Comparison of ENCODE assay signal across 16 cellular contexts in the genomic region with DNA sequence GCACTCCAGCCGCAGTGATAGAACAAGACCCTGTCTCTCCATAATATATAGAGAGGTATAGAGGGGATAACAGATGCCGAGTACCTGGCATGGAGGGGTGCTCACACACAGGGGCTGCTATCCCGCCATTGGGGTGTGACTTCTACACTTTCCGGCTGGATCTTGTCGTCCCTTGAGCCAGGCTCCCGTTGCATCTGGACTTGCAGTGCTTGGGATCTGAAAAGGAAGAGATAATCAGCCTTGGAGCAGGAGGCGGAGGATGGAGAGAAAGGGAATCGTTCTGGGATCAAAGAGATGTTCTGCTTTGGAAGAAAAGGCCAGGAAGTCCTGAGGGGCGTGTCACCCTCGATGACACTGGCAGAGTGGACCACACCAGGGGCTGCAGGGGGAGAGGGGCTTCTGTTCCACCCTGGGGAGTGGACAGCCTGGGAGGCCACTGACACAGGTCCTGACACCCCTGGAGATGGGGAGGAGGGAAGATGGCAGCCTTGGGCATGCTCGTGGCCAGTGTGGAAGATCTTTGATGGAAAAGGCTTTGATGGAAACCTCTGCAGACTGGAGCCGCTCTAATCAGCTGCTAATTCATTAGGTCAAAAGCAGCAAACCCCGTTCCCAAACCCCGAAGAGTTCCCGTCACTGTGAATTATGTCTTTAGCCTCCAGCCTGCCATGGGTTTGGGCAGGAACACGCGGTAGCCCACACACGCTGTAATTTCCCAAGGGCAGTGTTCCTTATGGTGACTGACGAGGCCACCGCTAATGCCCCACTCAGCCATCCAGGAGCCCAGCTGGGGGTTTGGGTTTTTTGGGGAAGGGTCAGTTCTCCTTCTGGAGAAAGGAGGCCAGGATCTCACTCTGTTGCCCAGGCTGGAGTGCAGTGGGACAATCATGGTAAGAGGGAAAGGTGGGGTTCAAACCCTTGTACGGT.
DNase-seq lines count a peak whose midpoint lies in the region; ATAC-seq and TF ChIP-seq lines count a peak whose summit lies in the region.
"Had no signal": no experiment of that assay in that cellular context is flagged by ENCODE, and none has a peak within 500 bp of the region (broad histone marks: within the 10 kb centered on the region; RNA-seq: fewer than 3 reads in every experiment).

No MANE protein-coding gene starts in this region.

- H3K4me1 ChIP-seq in RWPE2 (ENCODE audit: insufficient read depth, poor library complexity, severe bottlenecking): peaks cover 10% of the 10 kb centered on the region
- H3K4me1 ChIP-seq: parathyroid adenoma had no signal

- peak overlapping the region; percentile 70 for H3K27ac Mint-ChIP-seq in T-helper 2 cell treated with Interferon-gamma antibody and Interleukin-4, amounts not matched to agents 5 μg/mL and 100 μg/mL, for 36 hours
- peak overlapping the region; percentile 96 for H3K27ac Mint-ChIP-seq in central memory CD8-positive, alpha-beta T cell (ENCODE audit: low read depth)

- H3K4me3 Mint-ChIP-seq in T-helper 2 cell treated with Interferon-gamma antibody and Interleukin-4, amounts not matched to agents 5 μg/mL and 100 μg/mL, for 36 hours: no peak overlapping the region
- no peak overlapping the region for H3K4me3 Mint-ChIP-seq in central memory CD8-positive, alpha-beta T cell

- no peaks in the 10 kb centered on the region for H3K9me3 ChIP-seq in RWPE2 (ENCODE audit: severe bottlenecking)

- no peaks in the 10 kb centered on the region for H3K27me3 Mint-ChIP-seq in T-helper 2 cell treated with Interferon-gamma antibody and Interleukin-4, amounts not matched to agents 5 μg/mL and 100 μg/mL, for 36 hours (ENCODE audit: low read depth)
- no peaks in the 10 kb centered on the region for H3K27me3 Mint-ChIP-seq in central memory CD8-positive, alpha-beta T cell

- no peak for DNase-seq in T-helper 2 cell treated with Interferon-gamma antibody and Interleukin-4, amounts not matched to agents 5 μg/mL and 100 μg/mL, for 36 hours (ENCODE audit: low spot score)
- DNase-seq in T-helper 2 cell: no peak
- peak; percentile 37 for DNase-seq in RWPE2 (ENCODE audit: low spot score)
- DNase-seq in central memory CD8-positive, alpha-beta T cell (ENCODE audit: low spot score in 2 of 2): no peak
- peak; percentile 60 for DNase-seq in retina
- no peak for DNase-seq in HUDEP-2 (lab: John Stamatoyannopoulos, UW; ENCODE audit: unreplicated experiment in 76 of 76)
- no peak for DNase-seq in GM10248 (ENCODE audit: extremely low spot score)
- no peak for DNase-seq in ureter (ENCODE audit: low spot score)
- DNase-seq: 8988T, heart left ventricle, Karpas-422, NCI-H1417 treated with DMSO at 0.1 percent for 48 hours, NCI-H446 had no signal

- H3K4me3 ChIP-seq in RWPE2 (ENCODE audit: severe bottlenecking): no peak overlapping the region
- H3K4me3 ChIP-seq: dorsolateral prefrontal cortex, heart left ventricle had no signal

- no peaks in the 10 kb centered on the region for H3K9me3 Mint-ChIP-seq in T-helper 2 cell treated with Interferon-gamma antibody and Interleukin-4, amounts not matched to agents 5 μg/mL and 100 μg/mL, for 36 hours
- no peaks in the 10 kb centered on the region for H3K9me3 Mint-ChIP-seq in central memory CD8-positive, alpha-beta T cell

- no peaks in the 10 kb centered on the region for H3K27me3 ChIP-seq in RWPE2 (ENCODE audit: insufficient read depth, poor library complexity, severe bottlenecking)

- no peaks in the 10 kb centered on the region for H3K36me3 ChIP-seq in RWPE2 (ENCODE audit: low read depth)
- H3K36me3 ChIP-seq: heart left ventricle had no signal

- CTCF ChIA-PET in GM10248 (lab: Yijun Ruan, JAX): no interaction called here

- TF ChIP-seq CTCF in RWPE2 (IDR thresholded peaks at IDR 0.05; ENCODE audit: poor library complexity, severe bottlenecking): no peak
- TF ChIP-seq CTCF in GM10248 (IDR thresholded peaks at IDR 0.05; ENCODE audit: control extremely low read depth, extremely low read depth, low read depth, missing control alignments): no peak

- ATAC-seq in RWPE2 (ENCODE audit: low read depth): no peak
- no peak for ATAC-seq in central memory CD8-positive, alpha-beta T cell (replicated peaks; ENCODE audit: extremely low read depth, poor library complexity, severe bottlenecking)
- ATAC-seq: heart left ventricle had no signal

- peaks cover 51% of the 10 kb centered on the region for H3K4me1 Mint-ChIP-seq in T-helper 2 cell treated with Interferon-gamma antibody and Interleukin-4, amounts not matched to agents 5 μg/mL and 100 μg/mL, for 36 hours (ENCODE audit: low read depth)
- H3K4me1 Mint-ChIP-seq in central memory CD8-positive, alpha-beta T cell: peaks cover 63% of the 10 kb centered on the region

- POLR2A ChIA-PET in GM10248 (lab: Yijun Ruan, JAX): no interaction called here

- no peak overlapping the region for H3K27ac ChIP-seq in RWPE2 (ENCODE audit: poor library complexity, severe bottlenecking)
- H3K27ac ChIP-seq: dorsolateral prefrontal cortex, heart left ventricle, HL-60, parathyroid adenoma had no signal

- H3K36me3 Mint-ChIP-seq in T-helper 2 cell treated with Interferon-gamma antibody and Interleukin-4, amounts not matched to agents 5 μg/mL and 100 μg/mL, for 36 hours (ENCODE audit: low read depth): peaks cover 73% of the 10 kb centered on the region
- H3K36me3 Mint-ChIP-seq in central memory CD8-positive, alpha-beta T cell (ENCODE audit: insufficient read depth): peaks cover 44% of the 10 kb centered on the region

Comparison
In these comparisons a context has a peak if more than half of its experiments do, and no peak if none do; other contexts are left out.
1. DNase-seq: peak in RWPE2 (single experiment) and retina (single experiment); none in T-helper 2 cell treated with Interferon-gamma antibody and Interleukin-4, amounts not matched to agents 5 μg/mL and 100 μg/mL, for 36 hours (single experiment), T-helper 2 cell (0 of 5), central memory CD8-positive, alpha-beta T cell (0 of 2), HUDEP-2 (0 of 76), GM10248 (single experiment) and ureter (single experiment).